35 cellular contexts compared by ENCODE assay signal in the genomic region with DNA sequence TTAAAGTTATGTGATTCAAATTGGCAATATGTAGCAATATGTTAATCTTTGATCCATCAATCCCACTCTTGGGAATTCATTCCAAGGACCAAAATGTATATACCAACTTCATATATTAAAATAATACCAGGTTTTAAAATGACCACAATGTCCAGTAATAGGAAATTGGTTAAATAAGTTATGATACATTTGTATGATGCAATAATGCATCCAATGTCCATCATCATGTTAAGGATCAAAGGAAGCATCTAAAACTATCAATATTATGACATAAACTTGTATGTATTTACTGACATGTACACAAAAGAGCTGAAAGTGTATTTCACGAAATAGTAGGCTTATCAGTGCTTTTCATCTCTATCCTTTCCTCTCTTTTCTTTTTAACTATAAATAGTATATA.
"Had no signal": no experiment of that assay in that cellular context is flagged by ENCODE, and none has a peak within 500 bp of the region (broad histone marks: within the 10 kb centered on the region; RNA-seq: fewer than 3 reads in every experiment).

No MANE protein-coding gene starts in this region.

- H3K27me3 ChIP-seq: MG63 had no signal

- H3K36me3 ChIP-seq: MG63 had no signal

- H3K9me3 ChIP-seq: MG63 had no signal

- DNase-seq: Karpas-422, Kasumi-1, MG63, MM.1S, MV-4-11, NCI-H1048, NCI-H1092, NCI-H1092 treated with DMSO at 0.1 percent for 48 hours, NCI-H1105, NCI-H1105 treated with DMSO at 0.1 percent for 48 hours, NCI-H1417, NCI-H1417 treated with DMSO at 0.1 percent for 48 hours, NCI-H1436, NCI-H1436 treated with DMSO at 0.1 percent for 48 hours, NCI-H146, NCI-H1694, NCI-H1694 treated with DMSO at 0.1 percent for 48 hours, NCI-H187, NCI-H187 treated with DMSO at 0.1 percent for 48 hours, NCI-H1930, NCI-H2029 treated with DMSO at 0.1 percent for 48 hours, NCI-H2081, NCI-H2081 treated with DMSO at 0.1 percent for 48 hours, NCI-H2107, NCI-H2171, NCI-H2171 treated with DMSO at 0.1 percent for 48 hours, NCI-H2227 treated with DMSO at 0.1 percent for 48 hours, NCI-H226, NCI-H345, NCI-H446, NCI-H446 treated with DMSO at 0.1 percent for 48 hours, NCI-H510A, NCI-H510A treated with DMSO at 0.1 percent for 48 hours, NCI-H524, NCI-H524 treated with DMSO at 0.1 percent for 48 hours had no signal

- H3K4me3 ChIP-seq: MG63 had no signal
